ENCODE assay signal across 16 cellular contexts in the genomic region with DNA sequence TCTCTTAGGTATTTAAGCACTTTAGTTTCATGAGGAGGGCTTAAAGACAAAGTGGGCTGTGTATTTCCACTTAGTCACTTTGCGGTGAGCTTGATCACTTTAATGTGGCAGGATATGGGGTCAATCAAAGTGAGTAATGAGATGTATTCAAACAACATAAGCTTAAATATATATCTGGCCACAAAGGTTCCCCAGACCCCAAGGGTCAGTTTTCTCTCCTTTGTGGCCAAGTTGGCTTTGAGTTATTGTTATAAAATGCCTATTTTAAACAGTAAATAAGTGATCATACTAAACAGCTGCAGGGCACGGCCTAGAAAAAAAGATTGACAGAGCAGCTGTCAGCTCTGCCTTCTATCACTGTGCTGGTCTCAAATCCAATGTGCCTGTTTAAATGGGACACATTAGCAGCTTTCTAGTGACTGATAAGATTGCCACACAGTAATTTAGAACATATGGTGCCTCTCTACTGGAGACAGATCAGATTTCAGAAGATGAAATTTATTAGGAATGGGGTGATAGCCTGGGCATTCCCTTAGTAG.
DNase-seq lines count a peak whose midpoint lies in the region; ATAC-seq and TF ChIP-seq lines count a peak whose summit lies in the region.
"Had no signal": no experiment of that assay in that cellular context is flagged by ENCODE, and none has a peak within 500 bp of the region (broad histone marks: within the 10 kb centered on the region; RNA-seq: fewer than 3 reads in every experiment).

No MANE protein-coding gene starts in this region.

- TF ChIP-seq CTCF in nephron (IDR thresholded peaks at IDR 0.05; ENCODE audit: unreplicated experiment in 3 of 3) (no peak), RWPE1 (conservative IDR thresholded peaks at IDR 0.05; ENCODE audit: low read depth) (no peak)

- H3K4me1 Mint-ChIP-seq in nephron, result peaks cover 41% of the 10 kb centered on the region

- no peaks in the 10 kb centered on the region for H3K36me3 Mint-ChIP-seq in nephron (ENCODE audit: low read depth)

- H3K4me3 Mint-ChIP-seq in nephron, result peak overlapping the region in 1 of 3 experiments; percentile 9

- POLR2A ChIA-PET in RWPE1 (lab: Yijun Ruan, JAX; ENCODE audit: low non-redundant PET), result no interaction called here

- H3K27ac Mint-ChIP-seq in nephron, result peak overlapping the region; percentile 40 to 84 (median 66)

- CTCF ChIA-PET in RWPE1 (lab: Yijun Ruan, JAX), result interaction anchor here (0.6 kb wide), 1 partner anchor 8 kb away, joined by 3 read pairs; no protein-coding TSS in a partner anchor

- H3K27me3 Mint-ChIP-seq in nephron (ENCODE audit: low read depth), result peaks cover 3% of the 10 kb centered on the region

- no peak for ATAC-seq in HG02588 (IDR thresholded peaks at IDR 0.05; ENCODE audit: unreplicated experiment)
- ATAC-seq: gastroesophageal sphincter had no signal

- peaks cover 2% of the 10 kb centered on the region for H3K9me3 Mint-ChIP-seq in nephron

- peak; percentile 78 for DNase-seq in Daoy (ENCODE audit: low read depth)
- peak; percentile 82 for DNase-seq in NCI-H2171 treated with DMSO at 0.1 percent for 48 hours (lab: John Stamatoyannopoulos, UW)
- peak; percentile 65 for DNase-seq in astrocyte of the hippocampus (ENCODE audit: low read depth, low spot score)
- no peak for DNase-seq in NCI-H2029 treated with DMSO at 0.1 percent for 48 hours (lab: John Stamatoyannopoulos, UW)
- DNase-seq in NCI-H1048 (lab: John Stamatoyannopoulos, UW), result no peak
- DNase-seq in RWPE1 (ENCODE audit: low spot score), result no peak
- DNase-seq: activated gamma-delta T cell treated with Interleukin-2 at 50 U/mL for 16 hours; EL; NCI-H510A treated with DMSO at 0.1 percent for 48 hours; stimulated activated CD4-positive, alpha-beta T cell treated with anti-CD3 and anti-CD28 coated beads, Interleukin-1b, Interleukin-23, amount 100 ng/mL, for 48 hours; T1000; trophoblast cell had no signal

- no peak overlapping the region for H3K27ac ChIP-seq in RWPE1
- H3K27ac ChIP-seq: gastroesophageal sphincter, prostate gland had no signal

Comparison
In these comparisons a context has a peak if more than half of its experiments do, and no peak if none do; other contexts are left out.
1. DNase-seq: peak in Daoy (single experiment), NCI-H2171 treated with DMSO at 0.1 percent for 48 hours (single experiment) and astrocyte of the hippocampus (single experiment); none in NCI-H2029 treated with DMSO at 0.1 percent for 48 hours (single experiment), NCI-H1048 (single experiment) and RWPE1 (single experiment).